ENCODE assay signal across 9 cellular contexts in genomic region chr5:11384441-11385250, GRCh38.
DNase-seq lines count a peak whose midpoint lies in the region; ATAC-seq, FAIRE-seq and TF ChIP-seq lines count a peak whose summit lies in the region.
"Had no signal": no experiment of that assay in that cellular context is flagged by ENCODE, and none has a peak within 500 bp of the region (broad histone marks: within the 10 kb centered on the region; RNA-seq: fewer than 3 reads in every experiment).

No MANE protein-coding gene starts in this region.

- H3K36me3 ChIP-seq in PC-3 (ENCODE audit: low read depth, low read length) (no peaks in the 10 kb centered on the region), left ventricle myocardium inferior (no peaks in the 10 kb centered on the region), pancreas (no peaks in the 10 kb centered on the region), BE2C (no peaks in the 10 kb centered on the region)

- H3K79me2 ChIP-seq in PC-3 (ENCODE audit: low read length) = no peaks in the 10 kb centered on the region

- DNase-seq in DMS53 (lab: John Stamatoyannopoulos, UW) (peak; percentile 89), PC-3 (peak; percentile 46), left ventricle myocardium inferior (no peak), pancreas (peak; percentile 19 to 79 (median 50)), BE2C (no peak), HuH-7 (ENCODE audit: low spot score) (no peak)
- no peak for DNase-seq in stimulated activated CD4-positive, alpha-beta T cell treated with anti-CD3 and anti-CD28 coated beads, Interleukin-4, amount 100 ng/mL, for 4 hours

- H3K9me3 ChIP-seq in PC-3 (ENCODE audit: low read length) (no peaks in the 10 kb centered on the region), left ventricle myocardium inferior (replicated peaks) (no peaks in the 10 kb centered on the region), pancreas (no peaks in the 10 kb centered on the region), BE2C (no peaks in the 10 kb centered on the region)

- no peak overlapping the region for H3K27ac ChIP-seq in PC-3 (ENCODE audit: low read length)
- H3K27ac ChIP-seq in left ventricle myocardium inferior (replicated peaks) = no peak overlapping the region
- H3K27ac ChIP-seq in pancreas = peak overlapping the region in 2 of 4 donors; percentile 28 to 33

- H3F3A ChIP-seq in PC-3 (ENCODE audit: low read length, unreplicated experiment) = no peaks in the 10 kb centered on the region

- 0 out of 2 replicates have a peak, but pooled peaks have one; percentile 16 for TF ChIP-seq CTCF in PC-3 (conservative IDR thresholded peaks at IDR 0.05; ENCODE audit: low read depth, low read length)
- no peak for TF ChIP-seq CTCF in left ventricle myocardium inferior (IDR thresholded peaks at IDR 0.05; ENCODE audit: borderline replicate concordance)
- no peak for TF ChIP-seq CTCF in pancreas (IDR thresholded peaks at IDR 0.05)
- TF ChIP-seq CTCF in BE2C (IDR thresholded peaks at IDR 0.05; ENCODE audit: low read depth, low read length) = no peak

- H3K9me2 ChIP-seq in PC-3 (replicated peaks; ENCODE audit: low read length) = no peaks in the 10 kb centered on the region

- ATAC-seq in PC-3 (peak; percentile 68), pancreas (peak; percentile 70 to 86 (median 80)), GM18907 (IDR thresholded peaks at IDR 0.05; ENCODE audit: unreplicated experiment) (no peak)

- BruUV-seq in PC-3 (replicated peaks; lab: Mats Ljungman, UMichigan) = no TSS peak

- WGBS in pancreas, 2 donors = 64 to 70% methylated on average over 82 to 96 of the region's 96 CpGs

- CTCF ChIA-PET in PC-3 (lab: Charles Lee) = no interaction called here

- H3K4me1 ChIP-seq in PC-3 (ENCODE audit: insufficient read depth, low read length) (peaks cover 13% of the 10 kb centered on the region), left ventricle myocardium inferior (peaks cover 4% of the 10 kb centered on the region), pancreas (no peaks in the 10 kb centered on the region), BE2C (no peaks in the 10 kb centered on the region)

- H3K4me2 ChIP-seq in PC-3 (ENCODE audit: low read length) = peak overlapping the region; percentile 93

- intact Hi-C loops in PC-3 (cut with micrococcal nuclease) = loop anchor here (10.0 kb wide), 1 partner anchor 90 kb away; no protein-coding TSS in a partner anchor
- intact Hi-C loops in left ventricle myocardium inferior (cut with micrococcal nuclease) = no loop called here
- intact Hi-C loops in pancreas (cut with DNase I) = no loop called here

- H2AFZ ChIP-seq in PC-3 (ENCODE audit: low read length) = peak overlapping the region; percentile 82

- no peaks in the 10 kb centered on the region for H4K20me1 ChIP-seq in PC-3 (ENCODE audit: low read length)

- H3K4me3 ChIP-seq in PC-3 (ENCODE audit: low read length) = peak overlapping the region; percentile 68
- peak overlapping the region; percentile 55 for H3K4me3 ChIP-seq in left ventricle myocardium inferior
- peak overlapping the region in 2 of 4 donors; percentile 16 to 28 for H3K4me3 ChIP-seq in pancreas
- H3K4me3 ChIP-seq in BE2C (ENCODE audit: low read depth, low read length) = no peak overlapping the region

- no peak overlapping the region for H3K9ac ChIP-seq in PC-3 (ENCODE audit: low read length)

- POLR2A ChIA-PET in PC-3 (lab: Charles Lee; ENCODE audit: unreplicated experiment) = no interaction called here

- no peak for FAIRE-seq in pancreas (lab: Jason Lieb, UNC)
- FAIRE-seq: GM12891 had no signal

- H3K27me3 ChIP-seq in PC-3 (ENCODE audit: low read length) = peaks cover 60% of the 10 kb centered on the region
- H3K27me3 ChIP-seq in left ventricle myocardium inferior (ENCODE audit: low read depth) = peaks cover 70% of the 10 kb centered on the region
- H3K27me3 ChIP-seq in pancreas = no peaks in the 10 kb centered on the region
- H3K27me3 ChIP-seq in BE2C = peaks cover 26% of the 10 kb centered on the region

Comparison
In these comparisons a context has a peak if more than half of its experiments do, and no peak if none do; other contexts are left out.
1. DNase-seq: peak in DMS53 (single experiment), PC-3 (single experiment) and pancreas (6 of 6); none in left ventricle myocardium inferior (single experiment), BE2C (single experiment), HuH-7 (single experiment) and stimulated activated CD4-positive, alpha-beta T cell treated with anti-CD3 and anti-CD28 coated beads, Interleukin-4, amount 100 ng/mL, for 4 hours (0 of 2).